ENCODE assay signal across 8 cellular contexts in genomic region chr16:12067714-12068401, GRCh38.
DNase-seq lines count a peak whose midpoint lies in the region; ATAC-seq and TF ChIP-seq lines count a peak whose summit lies in the region.

No MANE protein-coding gene starts in this region.

- H3K4me3 ChIP-seq in Jurkat, Clone E6-1 (ENCODE audit: low read length) = no peak overlapping the region
- H3K4me3 ChIP-seq in OCI-LY3 (ENCODE audit: low read length) = no peak overlapping the region

- no peaks in the 10 kb centered on the region for H3K4me1 ChIP-seq in OCI-LY3 (ENCODE audit: low read length)

- H2AFZ ChIP-seq in OCI-LY3 (ENCODE audit: low read depth, low read length) = no peak overlapping the region

- H4K20me1 ChIP-seq in OCI-LY3 (ENCODE audit: insufficient read depth, low read length) = no peaks in the 10 kb centered on the region

- no peaks in the 10 kb centered on the region for H3K79me2 ChIP-seq in OCI-LY3 (ENCODE audit: low read length)

- H3K4me3 Mint-ChIP-seq in activated T-helper 17 cell treated with anti-CD3 and anti-CD28 coated beads, Interleukin-2, amount 50 U/mL, for 72 hours = no peak overlapping the region

- no peaks in the 10 kb centered on the region for H3K9me3 ChIP-seq in OCI-LY3 (ENCODE audit: insufficient read depth, low read length)

- H3K36me3 ChIP-seq in OCI-LY3 (replicated peaks; ENCODE audit: low read depth, low read length) = no peaks in the 10 kb centered on the region

- no peaks in the 10 kb centered on the region for H3K9me3 Mint-ChIP-seq in activated T-helper 17 cell treated with anti-CD3 and anti-CD28 coated beads, Interleukin-2, amount 50 U/mL, for 72 hours

- no peaks in the 10 kb centered on the region for H3K36me3 Mint-ChIP-seq in activated T-helper 17 cell treated with anti-CD3 and anti-CD28 coated beads, Interleukin-2, amount 50 U/mL, for 72 hours (ENCODE audit: low read depth)

- TF ChIP-seq CTCF in OCI-LY3 (IDR thresholded peaks at IDR 0.05; ENCODE audit: low read depth, low read length) = peak; percentile 92

- peak; percentile 67 for ATAC-seq in activated T-helper 17 cell treated with anti-CD3 and anti-CD28 coated beads, Interleukin-2, amount 50 U/mL, for 72 hours (replicated peaks)
- ATAC-seq in GM19328 (IDR thresholded peaks at IDR 0.05; ENCODE audit: unreplicated experiment) (no peak), HG03432 (IDR thresholded peaks at IDR 0.05; ENCODE audit: unreplicated experiment) (no peak)

- no peaks in the 10 kb centered on the region for H3K27me3 Mint-ChIP-seq in activated T-helper 17 cell treated with anti-CD3 and anti-CD28 coated beads, Interleukin-2, amount 50 U/mL, for 72 hours

- no peak overlapping the region for H3K4me2 ChIP-seq in OCI-LY3 (ENCODE audit: low read length)

- H3K27me3 ChIP-seq in OCI-LY3 (ENCODE audit: low read depth, low read length) = no peaks in the 10 kb centered on the region

- H3K4me1 Mint-ChIP-seq in activated T-helper 17 cell treated with anti-CD3 and anti-CD28 coated beads, Interleukin-2, amount 50 U/mL, for 72 hours = no peaks in the 10 kb centered on the region

- no peak overlapping the region for H3K27ac Mint-ChIP-seq in activated T-helper 17 cell treated with anti-CD3 and anti-CD28 coated beads, Interleukin-2, amount 50 U/mL, for 72 hours

- H3K27ac ChIP-seq in OCI-LY3 (ENCODE audit: low read length) = no peak overlapping the region

- peak; percentile 55 for DNase-seq in DMS53 treated with DMSO at 0.1 percent for 48 hours (lab: John Stamatoyannopoulos, UW; ENCODE audit: unreplicated experiment)
- DNase-seq in Jurkat, Clone E6-1 (ENCODE audit: low read depth, low spot score) = peak; percentile 74
- peak; percentile 76 for DNase-seq in foreskin melanocyte
- DNase-seq in occipital lobe (lab: John Stamatoyannopoulos, UW) = peak; percentile 39

- no peak overlapping the region for H3K9ac ChIP-seq in OCI-LY3 (ENCODE audit: low read length)
